Comparison of ENCODE assay signal across 19 cellular contexts in genomic region chr12:77104792-77105191, GRCh38. TPM values are rescaled to one million over a fixed set of nuclear protein-coding genes. Genes with fewer than 3 reads are reported as not detected.
DNase-seq lines count a peak whose midpoint lies in the region; ATAC-seq and TF ChIP-seq lines count a peak whose summit lies in the region.
"Had no signal": no experiment of that assay in that cellular context is flagged by ENCODE, and none has a peak within 500 bp of the region (broad histone marks: within the 10 kb centered on the region; RNA-seq: fewer than 3 reads in every experiment).

No MANE protein-coding gene starts in this region.

- H4K20me1 ChIP-seq in IMR-90 (ENCODE audit: insufficient read depth, low read length) (no peaks in the 10 kb centered on the region), osteoblast (ENCODE audit: insufficient read depth, low read length) (no peaks in the 10 kb centered on the region)
- H4K20me1 ChIP-seq: BLaER1 treated with 17β-estradiol and CSF1 and Interleukin-3, amounts not matched to agents 10 nM and 100 nM had no signal

- DNase-seq in EH (ENCODE audit: low read depth), result peak; percentile 55
- peak; percentile 72 for DNase-seq in IMR-90
- no peak for DNase-seq in epithelial cell of prostate (ENCODE audit: low read depth, low spot score)
- DNase-seq in osteoblast (ENCODE audit: insufficient read length, low spot score, missing footprints), result peak; percentile 47
- no peak for DNase-seq in NCI-H2227 treated with DMSO at 0.1 percent for 48 hours (lab: John Stamatoyannopoulos, UW)
- DNase-seq: activated CD4-positive, CD25-positive, alpha-beta regulatory T cell; activated CD8-positive, alpha-beta T cell treated with anti-CD3 and anti-CD28 coated beads, Interleukin-2, amount 10 ng/mL, durations not matched to agents 7 days and 5 days; DMS 273 treated with DMSO at 0.1 percent for 48 hours; erythroblast; islet precursor cell; natural killer cell; NCI-H1930; NCI-H510A; SIG-M5 had no signal

- H3K27me3 ChIP-seq in IMR-90 (ENCODE audit: control insufficient read depth, insufficient read depth, low read length) (no peaks in the 10 kb centered on the region), osteoblast (ENCODE audit: insufficient read depth, low read length) (no peaks in the 10 kb centered on the region)
- H3K27me3 ChIP-seq: BLaER1 treated with 17β-estradiol and CSF1 and Interleukin-3, amounts not matched to agents 10 nM and 100 nM; breast epithelium had no signal

- peak overlapping the region; percentile 1; the same call in 1 of the 2 replicates for H4K5ac ChIP-seq in IMR-90 (ENCODE audit: low read depth, low read length)

- H3K56ac ChIP-seq in IMR-90 (ENCODE audit: extremely low read depth, insufficient read depth, low read length), result peak overlapping the region; percentile 12; the same call in 1 of the 2 replicates

- peaks cover 5% of the 10 kb centered on the region; the same call in 1 of the 2 replicates for H3K4me1 ChIP-seq in IMR-90 (ENCODE audit: control insufficient read depth, insufficient read depth, low read length)
- H3K4me1 ChIP-seq in osteoblast (ENCODE audit: insufficient read depth, low read length), result peaks cover 29% of the 10 kb centered on the region
- H3K4me1 ChIP-seq: BLaER1 treated with 17β-estradiol and CSF1 and Interleukin-3, amounts not matched to agents 10 nM and 100 nM; breast epithelium had no signal

- POLR2A ChIA-PET in IMR-90 (lab: Charles Lee; ENCODE audit: unreplicated experiment), result no interaction called here

- H2BK120ac ChIP-seq in IMR-90 (ENCODE audit: low read depth, low read length), result peak overlapping the region; percentile 88

- H3K9me1 ChIP-seq in IMR-90 (ENCODE audit: insufficient read depth, low read length), result peaks cover 5% of the 10 kb centered on the region; the same call in 1 of the 2 replicates

- no TSS peak for BruUV-seq in IMR-90 (replicated peaks; lab: Mats Ljungman, UMichigan)

- peak overlapping the region; percentile 80 for H2BK5ac ChIP-seq in IMR-90 (ENCODE audit: low read depth, low read length, poor library complexity, severe bottlenecking)

- H3K9ac ChIP-seq in IMR-90 (ENCODE audit: low read depth, low read length), result no peak overlapping the region
- H3K9ac ChIP-seq: BLaER1 treated with 17β-estradiol and CSF1 and Interleukin-3, amounts not matched to agents 10 nM and 100 nM had no signal

- H2BK20ac ChIP-seq in IMR-90 (ENCODE audit: low read depth, low read length), result peak overlapping the region; percentile 87

- H3K4me3 ChIP-seq in IMR-90 (ENCODE audit: insufficient read depth, low read depth, low read length) (no peak overlapping the region), osteoblast (ENCODE audit: insufficient read depth, low read length) (no peak overlapping the region)
- H3K4me3 ChIP-seq: BLaER1 treated with 17β-estradiol and CSF1 and Interleukin-3, amounts not matched to agents 10 nM and 100 nM; breast epithelium; smooth muscle cell had no signal

- peak overlapping the region; percentile 6 to 94 for H4K8ac ChIP-seq in IMR-90 (ENCODE audit: low read depth in 2 of 2, low read length in 2 of 2)

- H3K14ac ChIP-seq in IMR-90 (replicated peaks; ENCODE audit: low read depth, low read length), result peak overlapping the region; percentile 57

- peak overlapping the region; percentile 68 for H2AFZ ChIP-seq in IMR-90 (replicated peaks; ENCODE audit: low read length, poor library complexity)
- peak overlapping the region; percentile 65 for H2AFZ ChIP-seq in osteoblast (ENCODE audit: low read length)

- no peak for TF ChIP-seq RAD21 in IMR-90 (IDR thresholded peaks at IDR 0.05; ENCODE audit: low read length)

- ATAC-seq in IMR-90 (ENCODE audit: low read depth) (no peak; the same call in 1 of the 2 replicates), GM19351 (IDR thresholded peaks at IDR 0.05; ENCODE audit: unreplicated experiment) (no peak), HG03039 (IDR thresholded peaks at IDR 0.05; ENCODE audit: unreplicated experiment) (no peak)
- ATAC-seq: activated CD8-positive, alpha-beta T cell treated with anti-CD3 and anti-CD28 coated beads, Interleukin-2, amount 10 ng/mL, durations not matched to agents 7 days and 5 days; natural killer cell had no signal

- peak overlapping the region; percentile 14 for H2AK5ac ChIP-seq in IMR-90 (ENCODE audit: low read depth, low read length)

- no peak for TF ChIP-seq POLR2A in IMR-90 (IDR thresholded peaks at IDR 0.05; ENCODE audit: low read depth, low read length)

- peak overlapping the region; percentile 67; the same call in 1 of the 2 replicates for H4K91ac ChIP-seq in IMR-90 (ENCODE audit: insufficient read depth, low read depth, low read length)

- H3K36me3 ChIP-seq in IMR-90 (ENCODE audit: control insufficient read depth, insufficient read depth, low read length) (no peaks in the 10 kb centered on the region), osteoblast (ENCODE audit: insufficient read depth, low read length) (no peaks in the 10 kb centered on the region)
- H3K36me3 ChIP-seq: BLaER1 treated with 17β-estradiol and CSF1 and Interleukin-3, amounts not matched to agents 10 nM and 100 nM; breast epithelium had no signal

- H3K18ac ChIP-seq in IMR-90 (ENCODE audit: low read depth, low read length), result peak overlapping the region; percentile 83; the same call in 1 of the 2 replicates

- dilution Hi-C loops in IMR-90 (cut with HindIII; ENCODE audit: low sequenced_read_pairs, unreplicated experiment), result no loop called here

- no peak overlapping the region; the same call in 1 of the 2 replicates for H3K27ac ChIP-seq in IMR-90 (ENCODE audit: insufficient read depth, low read length)
- peak overlapping the region; percentile 65 for H3K27ac ChIP-seq in epithelial cell of prostate
- H3K27ac ChIP-seq in osteoblast (ENCODE audit: low read depth, low read length), result peak overlapping the region; percentile 46
- H3K27ac ChIP-seq: BLaER1 treated with 17β-estradiol and CSF1 and Interleukin-3, amounts not matched to agents 10 nM and 100 nM; breast epithelium had no signal

- peak overlapping the region; percentile 16; the same call in 1 of the 2 replicates for H3K4ac ChIP-seq in IMR-90 (ENCODE audit: low read depth, low read length)

- no peak overlapping the region for H2AK9ac ChIP-seq in IMR-90 (replicated peaks; ENCODE audit: low read depth, low read length, poor library complexity)

- CTCF ChIA-PET in IMR-90 (lab: Yijun Ruan, JAX), result interaction anchor here (0.9 kb wide), 1 partner anchor 12 kb away, joined by 3 read pairs; no protein-coding TSS in a partner anchor

- no peak for TF ChIP-seq CTCF in IMR-90 (conservative IDR thresholded peaks at IDR 0.05; ENCODE audit: low read depth, low read length)
- TF ChIP-seq CTCF in osteoblast (IDR thresholded peaks at IDR 0.05; ENCODE audit: extremely low read depth, low read depth, low read length), result no peak

- H3K9me3 ChIP-seq in IMR-90 (ENCODE audit: control insufficient read depth, insufficient read depth, low read length), result no peaks in the 10 kb centered on the region
- no peaks in the 10 kb centered on the region for H3K9me3 ChIP-seq in osteoblast (ENCODE audit: low read depth, low read length)
- H3K9me3 ChIP-seq: breast epithelium had no signal

- 86% methylated on average over 1 of the region's 3 CpGs; no CpG with 5 or more reads in 1 of the 2 experiments for WGBS in IMR-90 (ENCODE audit: extremely low coverage in 2 of 2, insufficient read length in 1 of 2), 2 experiments

- intact Hi-C loops in IMR-90 (cut with micrococcal nuclease), result loop anchor here (5.0 kb wide), 1 partner anchor 37 kb away; the partner anchor contains the start of gene E2F7

- no peaks in the 10 kb centered on the region; a peak in 1 of 4 replicates for H3K79me1 ChIP-seq in IMR-90 (ENCODE audit: low read depth in 1 of 2, low read length in 2 of 2)

- H3K23ac ChIP-seq in IMR-90 (ENCODE audit: low read depth, low read length), result peak overlapping the region; percentile 4; the same call in 1 of the 2 replicates

- H3K4me2 ChIP-seq in IMR-90 (ENCODE audit: low read depth, low read length) (no peak overlapping the region), osteoblast (ENCODE audit: insufficient read depth, low read length) (no peak overlapping the region)
- H3K4me2 ChIP-seq: BLaER1 treated with 17β-estradiol and CSF1 and Interleukin-3, amounts not matched to agents 10 nM and 100 nM; smooth muscle cell had no signal

- no peaks in the 10 kb centered on the region for H3K79me2 ChIP-seq in osteoblast (ENCODE audit: insufficient read depth, low read length)

- in situ Hi-C loops in IMR-90 (cut with MboI; ENCODE audit: low sequenced_read_pairs), result no loop called here

- H2BK15ac ChIP-seq in IMR-90 (ENCODE audit: low read depth, low read length), result peak overlapping the region; percentile 48; the same call in 2 of the 3 replicates

TF ChIP-seq in IMR-90, 13 proteins besides CTCF, POLR2A, EP300 and RAD21:
- TF ChIP-seq USF2 (IDR thresholded peaks at IDR 0.05; ENCODE audit: low read depth, low read length), result no peak
- TF ChIP-seq CEBPB (IDR thresholded peaks at IDR 0.05; ENCODE audit: low read depth, low read length), result peak; percentile 39; the same call in 1 of the 2 replicates
TF ChIP-seq in IMR-90: peak in this region for 1.

RNA-seq across cellular contexts. Expression of gene E2F7, which starts 39.4 kb away (rescaled TPM):
- 8.1 and 10.3 TPM in 2 replicates for total RNA-seq in IMR-90 (2012; rRNA removed)
- 6.0 TPM in 2 replicates for polyA plus RNA-seq in IMR-90 (2012; rRNA removed)
- 1.3 and 1.8 TPM in 2 replicates for polyA plus RNA-seq in IMR-90 (2012; cell fraction: cytosol; rRNA removed)
- polyA plus RNA-seq in IMR-90 (2012; cell fraction: nucleus; rRNA removed; ENCODE audit: low replicate concordance), result 7.1 and 9.3 TPM in 2 replicates
- 13.4 and 16.5 TPM in 2 replicates for total RNA-seq in osteoblast

Comparison
In these comparisons a context has a peak if more than half of its experiments do, and no peak if none do; other contexts are left out.
1. DNase-seq: peak in EH (single experiment), IMR-90 (single experiment) and osteoblast (single experiment); none in epithelial cell of prostate (single experiment) and NCI-H2227 treated with DMSO at 0.1 percent for 48 hours (single experiment).